In genomic region chr2:111994042-111994441, GRCh38 we compare ENCODE assay signal across 29 cellular contexts.
"Had no signal": no experiment of that assay in that cellular context is flagged by ENCODE, and none has a peak within 500 bp of the region (broad histone marks: within the 10 kb centered on the region; RNA-seq: fewer than 3 reads in every experiment).

No MANE protein-coding gene starts in this region.

- H3K9me3 ChIP-seq: left lung, neutrophil, ovary, prostate gland, tibial nerve had no signal

- H3K27me3 ChIP-seq: left lung, neutrophil, tibial nerve had no signal

- H3K4me3 ChIP-seq: left lung, ovary, prostate gland, tibial nerve had no signal

- H3K4me1 ChIP-seq: left lung, prostate gland, tibial nerve had no signal

- FAIRE-seq: bronchial epithelial cell, endometrium, frontal cortex, islet of Langerhans had no signal

- ATAC-seq: activated CD4-positive, CD25-positive, alpha-beta regulatory T cell treated with anti-CD3 and anti-CD28 coated beads, Interleukin-2, amount 50 U/mL, for 24 hours; left lung had no signal

- H3K27ac ChIP-seq: epithelial cell of prostate, left lung, neutrophil, ovary, prostate gland, tibial nerve, WERI-Rb-1 had no signal

- DNase-seq: activated CD4-positive, alpha-beta T cell treated with anti-CD3 and anti-CD28 coated beads for 48 hours; activated CD4-positive, alpha-beta T cell treated with anti-CD3 and anti-CD28 coated beads, Interleukin-2, amount 50 U/mL, for 48 hours; activated CD8-positive, alpha-beta memory T cell treated with anti-CD3 and anti-CD28 coated beads for 24 hours; activated effector memory CD4-positive, alpha-beta T cell treated with Interleukin-2 at 50 U/mL for 16 hours; activated naive CD4-positive, alpha-beta T cell treated with Interleukin-2 at 50 U/mL for 16 hours; anterior cingulate cortex; dermis blood vessel endothelial cell; effector CD8-positive, alpha-beta T cell; glutamatergic neuron; left lung; mammary epithelial cell; naive B cell; nephron progenitor cell; ovary; retina; stimulated activated CD4-positive, alpha-beta T cell treated with anti-CD3 and anti-CD28 coated beads, Interleukin-15, amount 100 ng/mL, for 24 hours; stimulated activated CD4-positive, alpha-beta T cell treated with anti-CD3 and anti-CD28 coated beads, Interleukin-2, amount 100 ng/mL, for 24 hours; stimulated activated naive CD4-positive, alpha-beta T cell; T-helper 9 cell; WERI-Rb-1 had no signal

- H3K36me3 ChIP-seq: neutrophil, ovary, WERI-Rb-1 had no signal
